In the genomic region with DNA sequence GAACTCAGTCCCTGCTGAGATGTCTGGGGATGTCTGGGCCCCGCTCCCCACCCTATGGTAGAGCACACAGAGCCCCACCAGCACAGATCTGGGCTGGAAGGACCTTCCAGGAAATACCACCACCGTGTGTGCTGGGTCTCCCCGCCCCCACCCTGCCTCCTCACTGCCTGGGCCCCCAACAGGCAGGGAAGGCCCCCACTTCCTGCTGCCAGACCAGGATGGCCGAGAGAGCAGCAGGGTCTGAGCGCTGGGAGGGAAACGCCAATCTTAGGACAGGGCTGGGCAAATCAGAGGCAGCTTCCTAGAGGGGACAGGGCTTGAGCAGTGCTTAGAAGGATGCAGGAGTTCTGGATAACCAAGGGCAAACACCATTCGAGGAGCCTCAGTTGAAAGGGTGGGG, we compare ENCODE assay signal across 23 cellular contexts. TPM values are rescaled to one million over a fixed set of nuclear protein-coding genes. Genes with fewer than 3 reads are reported as not detected.
DNase-seq lines count a peak whose midpoint lies in the region; ATAC-seq and TF ChIP-seq lines count a peak whose summit lies in the region.
"Had no signal": no experiment of that assay in that cellular context is flagged by ENCODE, and none has a peak within 500 bp of the region (broad histone marks: within the 10 kb centered on the region; RNA-seq: fewer than 3 reads in every experiment).

No MANE protein-coding gene starts in this region.

- H3K27ac Mint-ChIP-seq in activated CD8-positive, alpha-beta T cell treated with anti-CD3 and anti-CD28 coated beads for 36 hours = peak overlapping the region; percentile 50
- H3K27ac Mint-ChIP-seq: activated CD4-positive, alpha-beta memory T cell treated with anti-CD3 and anti-CD28 coated beads, Interleukin-2, amount 10 ng/mL, durations not matched to agents 7 days and 5 days; T-cell had no signal

- DNase-seq in right atrium auricular region (ENCODE audit: low spot score) (no peak), left ventricle myocardium superior (no peak), left lobe of liver (ENCODE audit: low spot score) (no peak), DMS 273 treated with DMSO at 0.1 percent for 48 hours (lab: John Stamatoyannopoulos, UW) (no peak)
- peak; percentile 42 for DNase-seq in activated CD8-positive, alpha-beta T cell treated with anti-CD3 and anti-CD28 coated beads for 36 hours
- DNase-seq: ACHN; activated CD4-positive, alpha-beta memory T cell treated with anti-CD3 and anti-CD28 coated beads, Interleukin-2, amount 10 ng/mL, durations not matched to agents 7 days and 5 days; activated CD4-positive, CD25-positive, alpha-beta regulatory T cell treated with anti-CD3 and anti-CD28 coated beads, Interleukin-2, amount 50 U/mL, for 72 hours; activated naive CD4-positive, alpha-beta T cell; activated T-cell treated with anti-CD3 and anti-CD28 coated beads, Interleukin-2, amount 50 U/mL, for 1 hour; central memory CD4-positive, alpha-beta T cell; mesenchymal stem cell; MV-4-11; NCI-H510A treated with DMSO at 0.1 percent for 48 hours; small intestine; T-cell; uterus had no signal

- intact Hi-C loops in left ventricle myocardium superior (cut with micrococcal nuclease) = no loop called here
- intact Hi-C loops in activated CD8-positive, alpha-beta T cell treated with anti-CD3 and anti-CD28 coated beads for 36 hours (cut with micrococcal nuclease) = no loop called here

- CTCF ChIA-PET in activated CD8-positive, alpha-beta T cell treated with anti-CD3 and anti-CD28 coated beads for 36 hours (lab: Charles Lee) = interaction anchor here (3.2 kb wide), 1 partner anchor 11 kb away, joined by 15 read pairs; the partner anchor contains the start of gene ADGRB2

- H3K4me1 ChIP-seq in right atrium auricular region (peaks cover 0 to 73% of the 10 kb centered on the region in 2 donors), iPS-20b (ENCODE audit: insufficient read depth, low read length) (peaks cover 9% of the 10 kb centered on the region)
- H3K4me1 ChIP-seq: SJSA1, uterus had no signal

- no peak for TF ChIP-seq CTCF in right atrium auricular region (IDR thresholded peaks at IDR 0.05)
- TF ChIP-seq CTCF in activated CD8-positive, alpha-beta T cell treated with anti-CD3 and anti-CD28 coated beads for 36 hours (IDR thresholded peaks at IDR 0.05) = no peak

- no peak overlapping the region for H3K4me3 Mint-ChIP-seq in activated CD8-positive, alpha-beta T cell treated with anti-CD3 and anti-CD28 coated beads for 36 hours
- H3K4me3 Mint-ChIP-seq: activated CD4-positive, alpha-beta memory T cell treated with anti-CD3 and anti-CD28 coated beads, Interleukin-2, amount 10 ng/mL, durations not matched to agents 7 days and 5 days had no signal

- H3K4me3 ChIP-seq in right atrium auricular region = no peak overlapping the region
- no peak overlapping the region for H3K4me3 ChIP-seq in iPS-20b (ENCODE audit: low read length)
- H3K4me3 ChIP-seq: SJSA1, testis, uterus had no signal

- H3K9me3 ChIP-seq in right atrium auricular region (no peaks in the 10 kb centered on the region), iPS-20b (ENCODE audit: insufficient read depth, low read depth, low read length) (no peaks in the 10 kb centered on the region)
- H3K9me3 ChIP-seq: SJSA1, testis, uterus had no signal

- no peaks in the 10 kb centered on the region for H3K36me3 Mint-ChIP-seq in activated CD8-positive, alpha-beta T cell treated with anti-CD3 and anti-CD28 coated beads for 36 hours (ENCODE audit: low read depth)
- H3K36me3 Mint-ChIP-seq: T-cell had no signal

- H3K27me3 Mint-ChIP-seq in activated CD8-positive, alpha-beta T cell treated with anti-CD3 and anti-CD28 coated beads for 36 hours = peaks cover 2% of the 10 kb centered on the region

- H3K4me1 Mint-ChIP-seq in activated CD8-positive, alpha-beta T cell treated with anti-CD3 and anti-CD28 coated beads for 36 hours (ENCODE audit: low read depth) = peaks cover 25% of the 10 kb centered on the region

- peak overlapping the region; percentile 8; the same call in 1 of the 2 replicates for H3K9ac ChIP-seq in iPS-20b (ENCODE audit: low read depth, low read length)
- H3K9ac ChIP-seq: KMS-11 had no signal

- H3K36me3 ChIP-seq in right atrium auricular region (no peaks in the 10 kb centered on the region), iPS-20b (ENCODE audit: insufficient read depth, low read depth, low read length) (no peaks in the 10 kb centered on the region)
- H3K36me3 ChIP-seq: uterus had no signal

- no peak for ATAC-seq in left ventricle myocardium superior
- peak; percentile 38 for ATAC-seq in activated CD8-positive, alpha-beta T cell treated with anti-CD3 and anti-CD28 coated beads for 36 hours
- no peak for ATAC-seq in left lobe of liver
- no peak for ATAC-seq in HG03460 (IDR thresholded peaks at IDR 0.05; ENCODE audit: unreplicated experiment)
- no peak for ATAC-seq in HG03571 (IDR thresholded peaks at IDR 0.05; ENCODE audit: unreplicated experiment)
- ATAC-seq: T-cell had no signal

- H3K27me3 ChIP-seq in right atrium auricular region (no peaks in the 10 kb centered on the region), iPS-20b (ENCODE audit: insufficient read depth, low read length) (no peaks in the 10 kb centered on the region)
- H3K27me3 ChIP-seq: SJSA1, testis, uterus had no signal

- H3K9me3 Mint-ChIP-seq in activated CD8-positive, alpha-beta T cell treated with anti-CD3 and anti-CD28 coated beads for 36 hours = no peaks in the 10 kb centered on the region
- H3K9me3 Mint-ChIP-seq: activated CD4-positive, alpha-beta memory T cell treated with anti-CD3 and anti-CD28 coated beads, Interleukin-2, amount 10 ng/mL, durations not matched to agents 7 days and 5 days; T-cell had no signal

- peak overlapping the region; percentile 8 to 55 for H3K27ac ChIP-seq in right atrium auricular region
- H3K27ac ChIP-seq in iPS-20b (ENCODE audit: low read length) = peak overlapping the region; percentile 29
- H3K27ac ChIP-seq: KMS-11, SJSA1, uterus had no signal

- POLR2A ChIA-PET in activated CD8-positive, alpha-beta T cell treated with anti-CD3 and anti-CD28 coated beads for 36 hours (lab: Charles Lee) = interaction anchor here (1.3 kb wide), 1 partner anchor 14 kb away, joined by 4 read pairs; no protein-coding TSS in a partner anchor

RNA-seq across cellular contexts. Expression of gene ADGRB2, which starts 11.9 kb away (rescaled TPM):
- total RNA-seq in right atrium auricular region (10 to 100 TPM; 14.4 to 19.1 TPM), left ventricle myocardium superior (10.0 TPM), left lobe of liver (not detected)
- under 1 TPM; 0.54 to 0.56 TPM for total RNA-seq in activated CD8-positive, alpha-beta T cell treated with anti-CD3 and anti-CD28 coated beads for 36 hours

RNA-seq across cellular contexts. Expression of gene COL16A1, which starts 48.4 kb away (rescaled TPM):
- 10 to 100 TPM; 31.2 to 34.4 TPM for total RNA-seq in right atrium auricular region
- 16.1 TPM for total RNA-seq in left ventricle myocardium superior
- under 1 TPM in 1 of 2 experiments, not detected in 1; 0.34 TPM for total RNA-seq in activated CD8-positive, alpha-beta T cell treated with anti-CD3 and anti-CD28 coated beads for 36 hours
- 1.9 TPM for total RNA-seq in left lobe of liver
- total RNA-seq: activated CD4-positive, alpha-beta memory T cell treated with anti-CD3 and anti-CD28 coated beads, Interleukin-2, amount 10 ng/mL, durations not matched to agents 7 days and 5 days had no signal
